ENCODE assay signal across 8 cellular contexts in genomic region chr10:101782811-101783735, GRCh38. TPM values are rescaled to one million over a fixed set of nuclear protein-coding genes. Genes with fewer than 3 reads are reported as not detected.
A peak's percentile ranks its signal among the peaks of the same experiment; 100 is the strongest.
DNase-seq lines count a peak whose midpoint lies in the region; ATAC-seq and TF ChIP-seq lines count a peak whose summit lies in the region.

NPM3 (minus strand) TSS chr10:101783446; CDS start chr10:101783390, 56 bp downstream.

- no peak for TF ChIP-seq CTCF in RWPE2 (IDR thresholded peaks at IDR 0.05; ENCODE audit: poor library complexity, severe bottlenecking)

- H3K27ac Mint-ChIP-seq in CD8-positive, alpha-beta memory T cell = peak within 1 kb of the TSS; percentile 77 to 98 (median 96)
- peak within 1 kb of the TSS; percentile 91 to 99 (median 93) for H3K27ac Mint-ChIP-seq in IgD-negative memory B cell
- peak within 1 kb of the TSS; percentile 78 to 87 for H3K27ac Mint-ChIP-seq in natural killer cell treated with Interleukin-12 subunit alpha and Interleukin-12 subunit beta and Interleukin-15 and Interleukin-18, amount 100 ng/mL, for 72 hours

- CTCF ChIA-PET in CD8-positive, alpha-beta memory T cell (lab: Charles Lee) = interaction anchor here (1.2 to 2.7 kb wide), 12 partner anchors 11 to 268 kb away, joined by 3 to 27 read pairs (median 6); partner anchors contain the start of gene OGA

- peak within 1 kb of the TSS; percentile 52 for H3K27ac ChIP-seq in CD8-positive, alpha-beta memory T cell (ENCODE audit: low read depth, low read length)
- H3K27ac ChIP-seq in RWPE2 (ENCODE audit: poor library complexity, severe bottlenecking) = peak within 1 kb of the TSS; percentile 52

- peak within 1 kb of the TSS; percentile 67 for H3K4me3 ChIP-seq in CD8-positive, alpha-beta memory T cell (ENCODE audit: low read length)
- H3K4me3 ChIP-seq in RWPE2 (ENCODE audit: severe bottlenecking) = peak within 1 kb of the TSS; percentile 73

- peaks cover 0 to 41% (median 7%) of the 10 kb centered on the region in 3 donors for H3K36me3 Mint-ChIP-seq in CD8-positive, alpha-beta memory T cell
- H3K36me3 Mint-ChIP-seq in IgD-negative memory B cell = no peaks in the 10 kb centered on the region
- peaks cover 29% of the 10 kb centered on the region for H3K36me3 Mint-ChIP-seq in natural killer cell treated with Interleukin-12 subunit alpha and Interleukin-12 subunit beta and Interleukin-15 and Interleukin-18, amount 100 ng/mL, for 72 hours

- H3K36me3 ChIP-seq in CD8-positive, alpha-beta memory T cell (ENCODE audit: insufficient read depth, low read length) = peaks cover 17% of the 10 kb centered on the region
- peaks cover 41% of the 10 kb centered on the region for H3K36me3 ChIP-seq in RWPE2 (ENCODE audit: low read depth)

- peaks cover 53 to 82% (median 69%) of the 10 kb centered on the region in 3 donors for H3K4me1 Mint-ChIP-seq in CD8-positive, alpha-beta memory T cell
- H3K4me1 Mint-ChIP-seq in IgD-negative memory B cell = peaks cover 27 to 46% (median 44%) of the 10 kb centered on the region in 3 donors
- H3K4me1 Mint-ChIP-seq in natural killer cell treated with Interleukin-12 subunit alpha and Interleukin-12 subunit beta and Interleukin-15 and Interleukin-18, amount 100 ng/mL, for 72 hours (ENCODE audit: low read depth in 2 of 2) = peaks cover 51 to 56% of the 10 kb centered on the region in 2 donors

- DNase-seq in CD8-positive, alpha-beta memory T cell = peak; percentile 66 to 85 (median 74)
- DNase-seq in RWPE2 (ENCODE audit: low spot score) (peak; percentile 88), fibroblast of peridontal ligament (ENCODE audit: extremely low read depth) (peak; percentile 66)
- peak; percentile 55 to 69 for DNase-seq in activated T-helper 1 cell treated with anti-CD3 and anti-CD28 coated beads, Interleukin-2, amount 50 U/mL, for 16 hours (ENCODE audit: low read depth in 1 of 2, low spot score in 1 of 2)
- peak; percentile 89 for DNase-seq in natural killer cell treated with Interleukin-12 subunit alpha and Interleukin-12 subunit beta and Interleukin-15 and Interleukin-18, amount 100 ng/mL, for 72 hours (ENCODE audit: low spot score)
- peak; percentile 62 to 76 (median 74) for DNase-seq in stimulated activated naive CD4-positive, alpha-beta T cell (lab: John Stamatoyannopoulos, UW)

- peak within 1 kb of the TSS; percentile 91 to 100 (median 99) for H3K4me3 Mint-ChIP-seq in CD8-positive, alpha-beta memory T cell
- H3K4me3 Mint-ChIP-seq in IgD-negative memory B cell = peak within 1 kb of the TSS; percentile 96 to 100 (median 99)
- H3K4me3 Mint-ChIP-seq in natural killer cell treated with Interleukin-12 subunit alpha and Interleukin-12 subunit beta and Interleukin-15 and Interleukin-18, amount 100 ng/mL, for 72 hours = peak within 1 kb of the TSS; percentile 93

- ATAC-seq in GM19463 (IDR thresholded peaks at IDR 0.05; ENCODE audit: unreplicated experiment) (peak; percentile 74), RWPE2 (ENCODE audit: low read depth) (peak; percentile 83)
- peak; percentile 86 for ATAC-seq in natural killer cell treated with Interleukin-12 subunit alpha and Interleukin-12 subunit beta and Interleukin-15 and Interleukin-18, amount 100 ng/mL, for 72 hours

- no peaks in the 10 kb centered on the region for H3K9me3 ChIP-seq in CD8-positive, alpha-beta memory T cell (ENCODE audit: low read length)
- H3K9me3 ChIP-seq in RWPE2 (ENCODE audit: severe bottlenecking) = no peaks in the 10 kb centered on the region

- peaks cover 54% of the 10 kb centered on the region for H3K4me1 ChIP-seq in CD8-positive, alpha-beta memory T cell (ENCODE audit: insufficient read depth, low read length)
- H3K4me1 ChIP-seq in RWPE2 (ENCODE audit: insufficient read depth, poor library complexity, severe bottlenecking) = peaks cover 7% of the 10 kb centered on the region

- POLR2A ChIA-PET in CD8-positive, alpha-beta memory T cell (lab: Charles Lee) = interaction anchor here (0.6 to 4.6 kb wide), 4 partner anchors 14 to 386 kb away, joined by 3 to 24 read pairs (median 5); partner anchors contain the start of gene OGA

- no peaks in the 10 kb centered on the region for H3K9me3 Mint-ChIP-seq in CD8-positive, alpha-beta memory T cell
- H3K9me3 Mint-ChIP-seq in IgD-negative memory B cell = no peaks in the 10 kb centered on the region
- no peaks in the 10 kb centered on the region for H3K9me3 Mint-ChIP-seq in natural killer cell treated with Interleukin-12 subunit alpha and Interleukin-12 subunit beta and Interleukin-15 and Interleukin-18, amount 100 ng/mL, for 72 hours

- H3K27me3 Mint-ChIP-seq in CD8-positive, alpha-beta memory T cell = peaks cover 6 to 11% of the 10 kb centered on the region in 2 donors
- peaks cover 9% of the 10 kb centered on the region for H3K27me3 Mint-ChIP-seq in IgD-negative memory B cell
- H3K27me3 Mint-ChIP-seq in natural killer cell treated with Interleukin-12 subunit alpha and Interleukin-12 subunit beta and Interleukin-15 and Interleukin-18, amount 100 ng/mL, for 72 hours = peaks cover 6 to 10% of the 10 kb centered on the region in 2 donors

- peaks cover 5% of the 10 kb centered on the region for H3K27me3 ChIP-seq in CD8-positive, alpha-beta memory T cell (ENCODE audit: insufficient read depth, low read length, poor library complexity, severe bottlenecking)
- no peaks in the 10 kb centered on the region for H3K27me3 ChIP-seq in RWPE2 (ENCODE audit: insufficient read depth, poor library complexity, severe bottlenecking)

RNA-seq across cellular contexts. Expression of gene NPM3, which starts in this region (rescaled TPM):
- total RNA-seq in CD8-positive, alpha-beta memory T cell = 100 to 1,000 TPM; 209 to 217 TPM
- polyA plus RNA-seq in CD8-positive, alpha-beta memory T cell = 7.5 TPM
- 2.9 TPM for polyA plus RNA-seq in IgD-negative memory B cell
- 100 to 1,000 TPM in 1 of 2 donors, 10 to 100 TPM in 1; 52.5 to 157 TPM for total RNA-seq in natural killer cell treated with Interleukin-12 subunit alpha and Interleukin-12 subunit beta and Interleukin-15 and Interleukin-18, amount 100 ng/mL, for 72 hours

Comparison
In these comparisons a context has a peak if more than half of its experiments do, and no peak if none do; other contexts are left out.
1. Peak in every context shown above with its lines: DNase-seq, ATAC-seq, H3K4me3 ChIP-seq and H3K27ac ChIP-seq.